In the genomic region with DNA sequence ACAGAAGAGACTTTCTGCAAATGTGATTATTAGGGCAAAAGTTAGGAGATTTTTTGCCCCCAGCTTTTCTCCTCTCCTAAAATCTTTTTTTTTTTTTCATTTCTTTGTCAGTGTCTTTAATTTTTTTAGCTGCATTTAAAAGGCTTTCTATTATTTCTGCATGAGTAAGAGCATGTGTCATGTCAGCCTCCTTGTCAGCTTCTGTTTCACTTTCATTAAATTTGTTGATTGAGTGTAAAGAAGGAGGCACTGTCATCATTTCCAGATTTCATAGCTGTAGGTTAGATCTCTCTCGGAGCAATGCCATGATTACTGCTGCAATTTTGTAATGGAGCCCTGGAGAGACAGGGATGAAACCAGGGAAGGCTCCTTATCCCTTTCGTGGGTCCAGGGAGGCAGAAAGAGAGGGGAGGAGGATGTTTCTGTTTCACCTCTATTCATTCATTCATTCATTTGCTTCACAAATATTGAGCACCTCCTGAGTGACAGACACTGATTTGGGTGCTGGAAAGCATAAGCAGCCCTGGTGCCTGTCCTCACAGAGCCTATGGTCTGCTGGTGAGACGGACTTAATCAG, we compare ENCODE assay signal across 11 cellular contexts. TPM values are rescaled to one million over a fixed set of nuclear protein-coding genes. Genes with fewer than 3 reads are reported as not detected.
DNase-seq lines count a peak whose midpoint lies in the region; ATAC-seq and FAIRE-seq lines count a peak whose summit lies in the region.
"Had no signal": no experiment of that assay in that cellular context is flagged by ENCODE, and none has a peak within 500 bp of the region (broad histone marks: within the 10 kb centered on the region; RNA-seq: fewer than 3 reads in every experiment).

No MANE protein-coding gene starts in this region.

- peaks cover 35% of the 10 kb centered on the region for H3K4me1 Mint-ChIP-seq in activated T-cell treated with anti-CD3 and anti-CD28 coated beads, Interleukin-2, amount 50 U/mL, for 24 hours (ENCODE audit: low read depth)

- no peaks in the 10 kb centered on the region for H3K36me3 ChIP-seq in small intestine (ENCODE audit: control insufficient read depth in 2 of 2, insufficient read depth in 2 of 2, low read length in 2 of 2)

- H3K4me3 Mint-ChIP-seq in activated T-cell treated with anti-CD3 and anti-CD28 coated beads, Interleukin-2, amount 50 U/mL, for 24 hours: peak overlapping the region; percentile 51

- H3K36me3 Mint-ChIP-seq in activated T-cell treated with anti-CD3 and anti-CD28 coated beads, Interleukin-2, amount 50 U/mL, for 24 hours (ENCODE audit: low read depth): no peaks in the 10 kb centered on the region

- no peak for FAIRE-seq in small intestine (lab: Jason Lieb, UNC)

- peak; percentile 72 for ATAC-seq in HG02763 (IDR thresholded peaks at IDR 0.05; ENCODE audit: unreplicated experiment)
- ATAC-seq: esophagus mucosa had no signal

- H3K27ac Mint-ChIP-seq in activated T-cell treated with anti-CD3 and anti-CD28 coated beads, Interleukin-2, amount 50 U/mL, for 24 hours: peak overlapping the region; percentile 77

- no peak overlapping the region for H3K27ac ChIP-seq in small intestine (ENCODE audit: low read depth in 1 of 2, low read length in 1 of 2)
- H3K27ac ChIP-seq: testis, VCaP had no signal

- no peaks in the 10 kb centered on the region for H3K9me3 Mint-ChIP-seq in activated T-cell treated with anti-CD3 and anti-CD28 coated beads, Interleukin-2, amount 50 U/mL, for 24 hours

- no peaks in the 10 kb centered on the region for H3K27me3 ChIP-seq in small intestine (ENCODE audit: control insufficient read depth in 2 of 2, insufficient read depth in 2 of 2, low read length in 2 of 2)
- H3K27me3 ChIP-seq: testis had no signal

- H3K4me3 ChIP-seq in small intestine (ENCODE audit: low read depth in 1 of 2, low read length in 2 of 2): no peak overlapping the region
- H3K4me3 ChIP-seq: testis had no signal

- no peaks in the 10 kb centered on the region for H3K9me3 ChIP-seq in small intestine (ENCODE audit: control insufficient read depth, low read depth)
- H3K9me3 ChIP-seq: testis had no signal

- H3K27me3 Mint-ChIP-seq in activated T-cell treated with anti-CD3 and anti-CD28 coated beads, Interleukin-2, amount 50 U/mL, for 24 hours: peaks cover 13% of the 10 kb centered on the region

- peak; percentile 37 for DNase-seq in activated T-cell treated with anti-CD3 and anti-CD28 coated beads, Interleukin-2, amount 50 U/mL, for 24 hours
- no peak for DNase-seq in activated T-cell treated with anti-CD3 and anti-CD28 coated beads for 4 hours
- DNase-seq in RKO (ENCODE audit: low spot score): peak; percentile 33
- peak; percentile 13 for DNase-seq in small intestine
- DNase-seq in ureter (ENCODE audit: low spot score): no peak
- DNase-seq in A172 (ENCODE audit: low spot score): no peak
- DNase-seq in iPS-NIHi7 (ENCODE audit: extremely low spot score): no peak
- DNase-seq: testis had no signal

- no peaks in the 10 kb centered on the region for H3K4me1 ChIP-seq in small intestine (ENCODE audit: control insufficient read depth in 2 of 2, insufficient read depth in 1 of 2, low read depth in 1 of 2, low read length in 1 of 2)
- H3K4me1 ChIP-seq: testis had no signal

- 29 to 49% (median 43%) methylated on average over 3 of the region's 3 CpGs for WGBS in small intestine, 3 donors

RNA-seq across cellular contexts. Expression of a gene that starts 13.3 kb away (rescaled TPM):
- 10 to 100 TPM in 2 of 3 donors, 1 to 10 TPM in 1; 7.6 to 12.3 (median 10.5) TPM for polyA plus RNA-seq in small intestine
- total RNA-seq in ureter: 78.8 TPM
- 20.0 and 24.3 TPM in 2 replicates for total RNA-seq in A172 (2014; rRNA removed; shearing (Covaris generic))

Comparison
In these comparisons a context has a peak if more than half of its experiments do, and no peak if none do; other contexts are left out.
1. DNase-seq: peak in activated T-cell treated with anti-CD3 and anti-CD28 coated beads, Interleukin-2, amount 50 U/mL, for 24 hours (single experiment), RKO (single experiment) and small intestine (single experiment); none in activated T-cell treated with anti-CD3 and anti-CD28 coated beads for 4 hours (single experiment), ureter (single experiment), A172 (single experiment) and iPS-NIHi7 (single experiment).